ENCODE assay signal across 1 cellular context in the genomic region with DNA sequence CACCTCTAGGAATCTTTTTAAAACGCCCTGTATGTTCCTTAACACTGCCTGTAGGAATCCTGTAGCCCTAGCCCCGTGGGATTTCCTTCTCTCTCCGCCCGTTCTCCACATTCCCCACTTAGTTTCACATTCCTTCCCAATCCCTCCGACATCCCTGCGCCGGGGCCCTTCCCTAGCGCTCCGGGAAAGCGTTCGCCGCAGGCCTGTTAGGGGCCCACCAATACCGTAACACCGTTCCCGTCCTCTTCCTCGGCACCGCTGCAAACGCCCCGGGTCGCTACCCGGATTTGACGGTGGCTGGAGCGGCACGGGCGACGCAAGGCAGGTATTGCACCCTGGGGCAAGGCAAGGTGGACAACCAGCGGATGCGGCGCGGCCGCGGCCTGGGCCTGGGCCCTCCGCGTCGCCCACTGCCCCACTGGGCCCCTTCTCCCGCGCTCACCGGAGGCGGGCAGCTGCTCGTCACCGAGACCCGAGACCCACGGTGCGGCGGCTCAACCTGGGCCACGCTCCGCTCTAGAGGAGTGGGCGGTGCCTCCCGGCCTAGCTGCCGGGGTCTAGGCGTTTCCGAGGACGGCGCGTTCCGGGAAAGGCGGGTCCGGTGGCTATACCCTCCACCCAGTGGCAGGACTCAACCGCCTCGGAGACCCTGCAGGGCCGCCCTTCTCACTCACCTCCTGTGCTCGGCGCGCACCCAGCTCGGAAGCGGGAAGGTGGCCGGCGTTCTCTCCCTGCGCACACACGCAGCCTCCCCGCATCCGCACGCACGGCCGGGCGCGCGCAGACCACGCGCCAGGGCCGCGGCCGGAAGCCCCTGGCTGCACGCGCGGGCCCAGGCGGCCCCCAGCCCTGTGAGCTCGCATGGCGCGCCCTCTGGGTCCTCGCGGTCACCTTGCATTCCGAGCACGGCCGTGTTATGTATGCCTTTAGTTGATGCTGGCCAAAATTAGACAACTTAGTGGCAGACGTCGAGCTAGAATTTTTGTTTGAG.
TF ChIP-seq lines count a peak whose summit lies in the region.

A gene with protein sequence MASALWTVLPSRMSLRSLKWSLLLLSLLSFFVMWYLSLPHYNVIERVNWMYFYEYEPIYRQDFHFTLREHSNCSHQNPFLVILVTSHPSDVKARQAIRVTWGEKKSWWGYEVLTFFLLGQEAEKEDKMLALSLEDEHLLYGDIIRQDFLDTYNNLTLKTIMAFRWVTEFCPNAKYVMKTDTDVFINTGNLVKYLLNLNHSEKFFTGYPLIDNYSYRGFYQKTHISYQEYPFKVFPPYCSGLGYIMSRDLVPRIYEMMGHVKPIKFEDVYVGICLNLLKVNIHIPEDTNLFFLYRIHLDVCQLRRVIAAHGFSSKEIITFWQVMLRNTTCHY (minus strand): TSS at position 789 of the 991 bp plus-strand sequence. CDS start 18,595 bp downstream, outside the sequence.

TF ChIP-seq in GM12878, 131 proteins besides CTCF, POLR2A, EP300 and RAD21 (continued from another document):
- no peak for TF ChIP-seq SUPT20H (IDR thresholded peaks at IDR 0.05; ENCODE audit: borderline replicate concordance, control insufficient read depth, low read depth, low read length)
- 0 out of 2 replicates have a peak, but pooled peaks have one; percentile 1 for TF ChIP-seq TCF3 (IDR thresholded peaks at IDR 0.05; ENCODE audit: borderline replicate concordance, insufficient read depth, low read depth, low read length)
- TF ChIP-seq ZSCAN29 (IDR thresholded peaks at IDR 0.05), result no peak
- no peak for TF ChIP-seq ZBTB11 (CRISPR knock-in tag; IDR thresholded peaks at IDR 0.05)
- no peak for TF ChIP-seq RCOR1 (conservative IDR thresholded peaks at IDR 0.05; ENCODE audit: low read depth, low read length)
- TF ChIP-seq SMARCA5 (IDR thresholded peaks at IDR 0.05), result no peak
- TF ChIP-seq BMI1 (IDR thresholded peaks at IDR 0.05; ENCODE audit: borderline replicate concordance), result no peak
- TF ChIP-seq, protein P1, sequence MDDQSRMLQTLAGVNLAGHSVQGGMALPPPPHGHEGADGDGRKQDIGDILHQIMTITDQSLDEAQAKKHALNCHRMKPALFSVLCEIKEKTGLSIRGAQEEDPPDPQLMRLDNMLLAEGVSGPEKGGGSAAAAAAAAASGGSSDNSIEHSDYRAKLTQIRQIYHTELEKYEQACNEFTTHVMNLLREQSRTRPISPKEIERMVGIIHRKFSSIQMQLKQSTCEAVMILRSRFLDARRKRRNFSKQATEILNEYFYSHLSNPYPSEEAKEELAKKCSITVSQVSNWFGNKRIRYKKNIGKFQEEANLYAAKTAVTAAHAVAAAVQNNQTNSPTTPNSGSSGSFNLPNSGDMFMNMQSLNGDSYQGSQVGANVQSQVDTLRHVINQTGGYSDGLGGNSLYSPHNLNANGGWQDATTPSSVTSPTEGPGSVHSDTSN (IDR thresholded peaks at IDR 0.05; ENCODE audit: insufficient replicate concordance, low read depth, low read length), result no peak
- no peak for TF ChIP-seq POLR2AphosphoS5 (IDR thresholded peaks at IDR 0.05; ENCODE audit: low read length)
- peak; percentile 24 for TF ChIP-seq SUZ12 (IDR thresholded peaks at IDR 0.05; ENCODE audit: unreplicated experiment)
